ENCODE assay signal across 15 cellular contexts in genomic region chr14:20799444-20799843, GRCh38. TPM values are rescaled to one million over a fixed set of nuclear protein-coding genes. Genes with fewer than 3 reads are reported as not detected.
DNase-seq lines count a peak whose midpoint lies in the region; ATAC-seq and TF ChIP-seq lines count a peak whose summit lies in the region.
"Had no signal": no experiment of that assay in that cellular context is flagged by ENCODE, and none has a peak within 500 bp of the region (broad histone marks: within the 10 kb centered on the region; RNA-seq: fewer than 3 reads in every experiment).

No MANE protein-coding gene starts in this region.

- no peak overlapping the region for H3K4me3 ChIP-seq in CD8-positive, alpha-beta memory T cell (ENCODE audit: low read length)
- H3K4me3 ChIP-seq in adrenal gland (peak overlapping the region in 1 of 4 donors; percentile 52), iPS-20b (ENCODE audit: low read length) (peak overlapping the region; percentile 36; the same call in 1 of the 2 replicates)

- H3K9ac ChIP-seq in iPS-20b (ENCODE audit: low read depth, low read length), result peak overlapping the region; percentile 16; the same call in 1 of the 2 replicates

- TF ChIP-seq CTCF in adrenal gland (IDR thresholded peaks at IDR 0.05), result no peak

- H3K27ac ChIP-seq in CD8-positive, alpha-beta memory T cell (ENCODE audit: low read depth, low read length), result peak overlapping the region; percentile 73
- peak overlapping the region in 3 of 5 donors; percentile 55 to 80 (median 70) for H3K27ac ChIP-seq in adrenal gland
- H3K27ac ChIP-seq in iPS-20b (ENCODE audit: low read length), result no peak overlapping the region
- H3K27ac ChIP-seq: C4-2B, epithelial cell of prostate had no signal

- ATAC-seq in GM18517 (IDR thresholded peaks at IDR 0.05; ENCODE audit: unreplicated experiment) (no peak), HG02973 (IDR thresholded peaks at IDR 0.05; ENCODE audit: unreplicated experiment) (no peak)

- no peaks in the 10 kb centered on the region for H3K36me3 ChIP-seq in CD8-positive, alpha-beta memory T cell (ENCODE audit: insufficient read depth, low read length)
- H3K36me3 ChIP-seq in adrenal gland (replicated peaks in 1 of 2), result no peaks in the 10 kb centered on the region
- H3K36me3 ChIP-seq in iPS-20b (ENCODE audit: insufficient read depth, low read depth, low read length), result no peaks in the 10 kb centered on the region

- DNase-seq in CD8-positive, alpha-beta memory T cell, result no peak
- DNase-seq in adrenal gland (peak in 2 of 7 donors; percentile 7 to 27), putamen (ENCODE audit: low spot score) (peak; percentile 80), NCI-H187 treated with DMSO at 0.1 percent for 48 hours (lab: John Stamatoyannopoulos, UW) (no peak), HK-2 (ENCODE audit: unreplicated experiment) (no peak)
- DNase-seq: amniotic stem cell, HFFc6, NCI-H1092, NCI-H748 treated with DMSO at 0.1 percent for 48 hours, SW 1271 had no signal

- intact Hi-C loops in adrenal gland (cut with DNase I), result no loop called here

- no peaks in the 10 kb centered on the region for H3K36me3 Mint-ChIP-seq in CD8-positive, alpha-beta memory T cell

- CTCF ChIA-PET in CD8-positive, alpha-beta memory T cell (lab: Charles Lee), result no interaction called here

- no peak overlapping the region for H3K4me3 Mint-ChIP-seq in CD8-positive, alpha-beta memory T cell
- H3K4me3 Mint-ChIP-seq: HFFc6 had no signal

- H3K27me3 ChIP-seq in CD8-positive, alpha-beta memory T cell (ENCODE audit: insufficient read depth, low read length, poor library complexity, severe bottlenecking), result no peaks in the 10 kb centered on the region
- no peaks in the 10 kb centered on the region for H3K27me3 ChIP-seq in adrenal gland
- H3K27me3 ChIP-seq in iPS-20b (ENCODE audit: insufficient read depth, low read length), result no peaks in the 10 kb centered on the region

- H3K9me3 Mint-ChIP-seq in CD8-positive, alpha-beta memory T cell, result no peaks in the 10 kb centered on the region
- H3K9me3 Mint-ChIP-seq: HFFc6 had no signal

- peaks cover 5 to 44% of the 10 kb centered on the region in 2 donors for H3K27me3 Mint-ChIP-seq in CD8-positive, alpha-beta memory T cell

- TF ChIP-seq POLR2A in adrenal gland (IDR thresholded peaks at IDR 0.05), result no peak

- no peaks in the 10 kb centered on the region for H3K4me1 Mint-ChIP-seq in CD8-positive, alpha-beta memory T cell

- H3K27ac Mint-ChIP-seq in CD8-positive, alpha-beta memory T cell, result no peak overlapping the region
- H3K27ac Mint-ChIP-seq: HFFc6 had no signal

- WGBS in adrenal gland, 4 donors, result 13 to 19% (median 18%) methylated on average over 4 of the region's 4 CpGs

- H3K4me1 ChIP-seq in CD8-positive, alpha-beta memory T cell (ENCODE audit: insufficient read depth, low read length), result no peaks in the 10 kb centered on the region
- H3K4me1 ChIP-seq in adrenal gland (replicated peaks in 1 of 2) (peaks cover 9 to 12% of the 10 kb centered on the region in 2 donors), iPS-20b (ENCODE audit: insufficient read depth, low read length) (peaks cover 15% of the 10 kb centered on the region; the same call in 1 of the 2 replicates)

- H3K9me3 ChIP-seq in CD8-positive, alpha-beta memory T cell (ENCODE audit: low read length), result no peaks in the 10 kb centered on the region
- no peaks in the 10 kb centered on the region for H3K9me3 ChIP-seq in adrenal gland (replicated peaks in 1 of 3)
- H3K9me3 ChIP-seq in iPS-20b (ENCODE audit: insufficient read depth, low read depth, low read length), result no peaks in the 10 kb centered on the region

- POLR2A ChIA-PET in CD8-positive, alpha-beta memory T cell (lab: Charles Lee), result no interaction called here

RNA-seq across cellular contexts. Expression of gene RNASE1, which starts 3.2 kb away (rescaled TPM):
- 1 to 10 TPM; 3.5 to 4.3 TPM for total RNA-seq in CD8-positive, alpha-beta memory T cell
- not detected for polyA plus RNA-seq in CD8-positive, alpha-beta memory T cell
- 1,000 to 10,000 TPM in 2 of 8 donors, 100 to 1,000 TPM in 6; 466 to 2,068 (median 620) TPM for total RNA-seq in adrenal gland
- 100 to 1,000 TPM; 170 to 424 (median 388) TPM for polyA plus RNA-seq in adrenal gland
- total RNA-seq: HFFc6 had no signal

RNA-seq across cellular contexts. Expression of gene RNASE6, which starts 18.4 kb away (rescaled TPM):
- total RNA-seq in CD8-positive, alpha-beta memory T cell, result under 1 TPM; 0.74 to 0.95 TPM
- 9.8 TPM for polyA plus RNA-seq in CD8-positive, alpha-beta memory T cell
- 10 to 100 TPM; 13.8 to 61.0 (median 22.5) TPM for total RNA-seq in adrenal gland
- polyA plus RNA-seq in adrenal gland, result 10 to 100 TPM in 1 of 3 donors, 1 to 10 TPM in 2; 5.9 to 17.9 (median 7.2) TPM
- total RNA-seq: HFFc6 had no signal

RNA-seq across cellular contexts. Expression of gene EDDM3B, which starts 31.2 kb away (rescaled TPM):
- total RNA-seq in CD8-positive, alpha-beta memory T cell, result not detected
- not detected for polyA plus RNA-seq in CD8-positive, alpha-beta memory T cell
- not detected for total RNA-seq in adrenal gland
- polyA plus RNA-seq in adrenal gland, result not detected
- total RNA-seq: HFFc6 had no signal

RNA-seq across cellular contexts. Expression of gene EDDM3A, which starts 53.8 kb away (rescaled TPM):
- total RNA-seq in CD8-positive, alpha-beta memory T cell, result not detected
- not detected for polyA plus RNA-seq in CD8-positive, alpha-beta memory T cell
- total RNA-seq in adrenal gland, result not detected
- not detected for polyA plus RNA-seq in adrenal gland
- total RNA-seq: HFFc6 had no signal

Comparison
In these comparisons a context has a peak if more than half of its experiments do, and no peak if none do; other contexts are left out.
1. RNA of gene RNASE1, which starts 3.2 kb away (total RNA-seq): 466 to 2,068 TPM in adrenal gland; 3.5 to 4.3 TPM in CD8-positive, alpha-beta memory T cell; every median in the first group is over 10 times any median in the second.
2. RNA of gene RNASE6, which starts 18.4 kb away (total RNA-seq): 13.8 to 61.0 TPM in adrenal gland; 0.74 to 0.95 TPM in CD8-positive, alpha-beta memory T cell; every median in the first group is over 4 times any median in the second.